14 cellular contexts compared by ENCODE assay signal in the genomic region with DNA sequence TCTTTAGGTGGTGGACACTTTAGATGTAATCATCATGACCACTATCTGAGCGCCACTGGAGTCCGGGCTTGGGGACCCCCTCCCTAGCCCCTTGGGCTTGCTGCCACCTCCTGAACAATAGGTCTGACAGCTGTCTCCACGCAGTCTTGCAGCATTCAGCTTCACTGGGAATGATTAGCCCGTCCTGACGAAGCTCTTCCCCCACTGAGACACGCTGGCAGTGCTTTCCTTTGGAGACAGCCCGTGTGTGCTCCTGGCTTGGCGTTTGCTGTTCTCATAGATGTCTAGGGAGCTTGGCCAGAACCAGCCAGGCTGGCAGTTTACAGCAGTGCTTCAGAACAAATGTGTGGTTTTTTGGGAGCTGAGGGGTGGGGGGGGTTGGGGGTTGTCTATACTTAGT.
DNase-seq lines count a peak whose midpoint lies in the region; ATAC-seq, FAIRE-seq and TF ChIP-seq lines count a peak whose summit lies in the region.
"Had no signal": no experiment of that assay in that cellular context is flagged by ENCODE, and none has a peak within 500 bp of the region (broad histone marks: within the 10 kb centered on the region; RNA-seq: fewer than 3 reads in every experiment).

No MANE protein-coding gene starts in this region.

- H3K27ac ChIP-seq in mesendoderm (ENCODE audit: low read depth, low read length) = no peak overlapping the region
- no peak overlapping the region for H3K27ac ChIP-seq in small intestine (ENCODE audit: low read depth in 1 of 2, low read length in 1 of 2)
- H3K27ac ChIP-seq: BLaER1 treated with 17β-estradiol and CSF1 and Interleukin-3, amounts not matched to agents 10 nM and 100 nM had no signal

- in situ Hi-C loops in KBM-7 (cut with MboI; ENCODE audit: low pct_unique_long_range_greater_than_20kb, low sequenced_read_pairs) = no loop called here

- no peak overlapping the region for H3K56ac ChIP-seq in mesendoderm (ENCODE audit: low read length)

- no peak overlapping the region for H2BK5ac ChIP-seq in mesendoderm (ENCODE audit: low read length)

- H3K4ac ChIP-seq in mesendoderm (ENCODE audit: low read depth, low read length) = no peak overlapping the region

- H3K36me3 ChIP-seq in mesendoderm (ENCODE audit: control insufficient read depth, insufficient read depth, low read length) (no peaks in the 10 kb centered on the region), small intestine (ENCODE audit: control insufficient read depth in 2 of 2, insufficient read depth in 2 of 2, low read length in 2 of 2) (no peaks in the 10 kb centered on the region), BE2C (no peaks in the 10 kb centered on the region)
- H3K36me3 ChIP-seq: BLaER1 treated with 17β-estradiol and CSF1 and Interleukin-3, amounts not matched to agents 10 nM and 100 nM; esophagus squamous epithelium had no signal

- no peak overlapping the region for H4K8ac ChIP-seq in mesendoderm (ENCODE audit: low read depth, low read length)

- H3K23ac ChIP-seq in mesendoderm (ENCODE audit: low read length) = no peak overlapping the region

- peak; percentile 67 for DNase-seq in AG10803 (ENCODE audit: low read depth)
- peak; percentile 63 to 83 for DNase-seq in NCI-H2081 (lab: John Stamatoyannopoulos, UW)
- peak; percentile 39 to 58 for DNase-seq in cardiac fibroblast (ENCODE audit: low read depth in 2 of 2)
- no peak for DNase-seq in mesendoderm
- no peak for DNase-seq in small intestine
- no peak for DNase-seq in KBM-7
- DNase-seq in BE2C = no peak
- DNase-seq: activated CD8-positive, alpha-beta memory T cell treated with anti-CD3 and anti-CD28 coated beads, Interleukin-2, amount 50 U/mL, for 4 hours; esophagus squamous epithelium; GOT3; left colon; stimulated activated CD4-positive, alpha-beta T cell treated with anti-CD3 and anti-CD28 coated beads, Interleukin-4, amount 100 ng/mL, for 24 hours had no signal

- no peak for TF ChIP-seq CTCF in AG10803 (conservative IDR thresholded peaks at IDR 0.05; ENCODE audit: low read length)
- no peak for TF ChIP-seq CTCF in cardiac fibroblast (IDR thresholded peaks at IDR 0.05; ENCODE audit: low read depth, low read length)
- no peak for TF ChIP-seq CTCF in BE2C (IDR thresholded peaks at IDR 0.05; ENCODE audit: low read depth, low read length)

- no CpG with 5 or more reads among the region's 8 CpGs for WGBS in mesendoderm (ENCODE audit: extremely low coverage, insufficient coverage, low lambda C conversion rate)
- WGBS in small intestine, 3 donors = 42 to 58% (median 56%) methylated on average over 8 of the region's 8 CpGs

- no peak overlapping the region for H4K5ac ChIP-seq in mesendoderm (ENCODE audit: low read length)

- H3K9me3 ChIP-seq in small intestine (ENCODE audit: control insufficient read depth, low read depth) (no peaks in the 10 kb centered on the region), BE2C (no peaks in the 10 kb centered on the region)
- H3K9me3 ChIP-seq: esophagus squamous epithelium had no signal

- FAIRE-seq in small intestine (lab: Jason Lieb, UNC) = no peak

- ATAC-seq in GM21390 (IDR thresholded peaks at IDR 0.05; ENCODE audit: unreplicated experiment) = no peak
- ATAC-seq: left colon had no signal

- no peaks in the 10 kb centered on the region for H3K27me3 ChIP-seq in mesendoderm (ENCODE audit: insufficient read depth, low read length, poor library complexity)
- no peaks in the 10 kb centered on the region for H3K27me3 ChIP-seq in small intestine (ENCODE audit: control insufficient read depth in 2 of 2, insufficient read depth in 2 of 2, low read length in 2 of 2)
- no peaks in the 10 kb centered on the region for H3K27me3 ChIP-seq in BE2C
- H3K27me3 ChIP-seq: BLaER1 treated with 17β-estradiol and CSF1 and Interleukin-3, amounts not matched to agents 10 nM and 100 nM; esophagus squamous epithelium had no signal

- no peaks in the 10 kb centered on the region for H3K79me2 ChIP-seq in mesendoderm (ENCODE audit: control insufficient read depth, insufficient read depth, low read length)

- peak overlapping the region; percentile 10 for H3K4me3 ChIP-seq in AG10803 (ENCODE audit: low read length)
- no peak overlapping the region for H3K4me3 ChIP-seq in cardiac fibroblast (replicated peaks in 1 of 2; ENCODE audit: low read depth in 2 of 2, low read length in 2 of 2)
- no peak overlapping the region for H3K4me3 ChIP-seq in mesendoderm (ENCODE audit: low read length)
- no peak overlapping the region for H3K4me3 ChIP-seq in small intestine (ENCODE audit: low read depth in 1 of 2, low read length in 2 of 2)
- no peak overlapping the region for H3K4me3 ChIP-seq in BE2C (ENCODE audit: low read depth, low read length)
- H3K4me3 ChIP-seq: BLaER1 treated with 17β-estradiol and CSF1 and Interleukin-3, amounts not matched to agents 10 nM and 100 nM had no signal

- no peak overlapping the region for H3K9ac ChIP-seq in mesendoderm (ENCODE audit: low read length)
- H3K9ac ChIP-seq: BLaER1 treated with 17β-estradiol and CSF1 and Interleukin-3, amounts not matched to agents 10 nM and 100 nM had no signal

- H3K4me1 ChIP-seq in mesendoderm (ENCODE audit: control insufficient read depth, low read depth, low read length) (no peaks in the 10 kb centered on the region), small intestine (ENCODE audit: control insufficient read depth in 2 of 2, insufficient read depth in 1 of 2, low read depth in 1 of 2, low read length in 1 of 2) (no peaks in the 10 kb centered on the region), BE2C (no peaks in the 10 kb centered on the region)

- H2BK15ac ChIP-seq in mesendoderm (replicated peaks; ENCODE audit: low read depth) = no peak overlapping the region

- H3K4me2 ChIP-seq in mesendoderm (ENCODE audit: low read length) = no peak overlapping the region
- H3K4me2 ChIP-seq: BLaER1 treated with 17β-estradiol and CSF1 and Interleukin-3, amounts not matched to agents 10 nM and 100 nM had no signal

- peak overlapping the region; percentile 54 for H3K18ac ChIP-seq in mesendoderm (ENCODE audit: low read length)

- no peaks in the 10 kb centered on the region for H3K79me1 ChIP-seq in mesendoderm (ENCODE audit: low read length)

- H2AK5ac ChIP-seq in mesendoderm (ENCODE audit: low read length) = no peak overlapping the region

- no peak overlapping the region for H2BK120ac ChIP-seq in mesendoderm (ENCODE audit: low read depth, low read length)

Comparison
In these comparisons a context has a peak if more than half of its experiments do, and no peak if none do; other contexts are left out.
1. DNase-seq: peak in AG10803 (single experiment), NCI-H2081 (2 of 2) and cardiac fibroblast (2 of 2); none in mesendoderm (single experiment), small intestine (single experiment), KBM-7 (single experiment) and BE2C (single experiment).